ENCODE assay signal across 19 cellular contexts in genomic region chr21:25583370-25584133, GRCh38. TPM values are rescaled to one million over a fixed set of nuclear protein-coding genes. Genes with fewer than 3 reads are reported as not detected.
DNase-seq lines count a peak whose midpoint lies in the region; ATAC-seq, FAIRE-seq and TF ChIP-seq lines count a peak whose summit lies in the region.
"Had no signal": no experiment of that assay in that cellular context is flagged by ENCODE, and none has a peak within 500 bp of the region (broad histone marks: within the 10 kb centered on the region; RNA-seq: fewer than 3 reads in every experiment).

No MANE protein-coding gene starts in this region.

- H2AFZ ChIP-seq in neural cell (ENCODE audit: low read depth, low read length): no peak overlapping the region
- H2AFZ ChIP-seq: parathyroid adenoma had no signal

- TF ChIP-seq RAD21 in neural cell (conservative IDR thresholded peaks at IDR 0.05): no peak

- CTCF ChIA-PET in activated CD8-positive, alpha-beta T cell treated with anti-CD3 and anti-CD28 coated beads for 36 hours (lab: Charles Lee): interaction anchor here (1.1 kb wide), 1 partner anchor 163 kb away, joined by 3 read pairs; no protein-coding TSS in a partner anchor
- CTCF ChIA-PET in activated CD8-positive, alpha-beta T cell treated with anti-CD3 and anti-CD28 coated beads, Interleukin-2, amount 10 ng/mL, durations not matched to agents 7 days and 5 days (lab: Charles Lee): interaction anchor here (0.7 to 1.8 kb wide), 4 partner anchors 9 to 163 kb away, joined by 3 to 8 read pairs (median 5); no protein-coding TSS in a partner anchor

- no peaks in the 10 kb centered on the region for H4K20me1 ChIP-seq in neural cell (ENCODE audit: insufficient read depth)

- H3K9me3 Mint-ChIP-seq in activated CD8-positive, alpha-beta T cell treated with anti-CD3 and anti-CD28 coated beads for 36 hours: peaks cover 3% of the 10 kb centered on the region
- no peaks in the 10 kb centered on the region for H3K9me3 Mint-ChIP-seq in activated CD8-positive, alpha-beta T cell treated with anti-CD3 and anti-CD28 coated beads, Interleukin-2, amount 10 ng/mL, durations not matched to agents 7 days and 5 days (ENCODE audit: insufficient read depth)
- H3K9me3 Mint-ChIP-seq in activated T-helper 17 cell treated with anti-CD3 and anti-CD28 coated beads, Interleukin-2, amount 50 U/mL, for 72 hours: no peaks in the 10 kb centered on the region

- TF ChIP-seq EP300 in neural cell (conservative IDR thresholded peaks at IDR 0.05; ENCODE audit: poor library complexity, severe bottlenecking): peak; percentile 80

- TF ChIP-seq CTCF in activated CD8-positive, alpha-beta T cell treated with anti-CD3 and anti-CD28 coated beads for 36 hours (IDR thresholded peaks at IDR 0.05): no peak
- TF ChIP-seq CTCF in neural cell (IDR thresholded peaks at IDR 0.05; ENCODE audit: poor library complexity, severe bottlenecking): no peak

- TF ChIP-seq POLR2A in GM12892 (IDR thresholded peaks at IDR 0.05; ENCODE audit: low read depth, low read length): peak; percentile 64; the same call in 1 of the 2 replicates

- H3K27me3 Mint-ChIP-seq in activated CD8-positive, alpha-beta T cell treated with anti-CD3 and anti-CD28 coated beads for 36 hours: no peaks in the 10 kb centered on the region
- H3K27me3 Mint-ChIP-seq in activated CD8-positive, alpha-beta T cell treated with anti-CD3 and anti-CD28 coated beads, Interleukin-2, amount 10 ng/mL, durations not matched to agents 7 days and 5 days (ENCODE audit: low read depth): no peaks in the 10 kb centered on the region
- no peaks in the 10 kb centered on the region for H3K27me3 Mint-ChIP-seq in activated T-helper 17 cell treated with anti-CD3 and anti-CD28 coated beads, Interleukin-2, amount 50 U/mL, for 72 hours

- H3K36me3 Mint-ChIP-seq in activated CD8-positive, alpha-beta T cell treated with anti-CD3 and anti-CD28 coated beads for 36 hours (ENCODE audit: low read depth): peaks cover 59% of the 10 kb centered on the region
- H3K36me3 Mint-ChIP-seq in activated CD8-positive, alpha-beta T cell treated with anti-CD3 and anti-CD28 coated beads, Interleukin-2, amount 10 ng/mL, durations not matched to agents 7 days and 5 days (ENCODE audit: low read depth): peaks cover 43% of the 10 kb centered on the region
- peaks cover 83% of the 10 kb centered on the region for H3K36me3 Mint-ChIP-seq in activated T-helper 17 cell treated with anti-CD3 and anti-CD28 coated beads, Interleukin-2, amount 50 U/mL, for 72 hours (ENCODE audit: low read depth)

- DNase-seq in activated CD8-positive, alpha-beta T cell treated with anti-CD3 and anti-CD28 coated beads for 36 hours: peak; percentile 44
- DNase-seq in activated CD8-positive, alpha-beta T cell treated with anti-CD3 and anti-CD28 coated beads, Interleukin-2, amount 10 ng/mL, durations not matched to agents 7 days and 5 days: no peak
- DNase-seq in GM12892 (ENCODE audit: insufficient read length) (no peak), mucosa of gallbladder (ENCODE audit: low spot score) (no peak), H4 (ENCODE audit: low spot score) (no peak), NCI-H1694 (lab: John Stamatoyannopoulos, UW) (no peak)
- DNase-seq: erythroblast; left lung; MG63; NCI-H187; NCI-H526 treated with DMSO at 0.1 percent for 48 hours; OCI-M1; stimulated activated CD4-positive, alpha-beta T cell treated with anti-CD3 and anti-CD28 coated beads, Interleukin-4, amount 100 ng/mL, for 1 hour had no signal

- no peaks in the 10 kb centered on the region for H3K9me3 ChIP-seq in neural cell (ENCODE audit: low read length)
- H3K9me3 ChIP-seq: left lung, MG63, thoracic aorta had no signal

- H3K79me2 ChIP-seq in neural cell (replicated peaks; ENCODE audit: insufficient read depth, low read length): no peaks in the 10 kb centered on the region
- H3K79me2 ChIP-seq: parathyroid adenoma had no signal

- H3K9ac ChIP-seq in neural cell (ENCODE audit: low read length): no peak overlapping the region
- H3K9ac ChIP-seq: parathyroid adenoma had no signal

- peak; percentile 30 for FAIRE-seq in GM12892 (lab: Jason Lieb, UNC)
- FAIRE-seq: bronchial epithelial cell, TTC549 had no signal

- intact Hi-C loops in activated CD8-positive, alpha-beta T cell treated with anti-CD3 and anti-CD28 coated beads for 36 hours (cut with micrococcal nuclease): no loop called here

- no peaks in the 10 kb centered on the region for H3F3A ChIP-seq in neural cell (ENCODE audit: insufficient read depth, low read length, poor library complexity, severe bottlenecking)

- no peaks in the 10 kb centered on the region for H3K27me3 ChIP-seq in neural cell (ENCODE audit: insufficient read depth, low read depth, low read length)
- H3K27me3 ChIP-seq: left lung, MG63 had no signal

- H3K27ac Mint-ChIP-seq in activated CD8-positive, alpha-beta T cell treated with anti-CD3 and anti-CD28 coated beads for 36 hours: peak overlapping the region; percentile 43
- H3K27ac Mint-ChIP-seq in activated CD8-positive, alpha-beta T cell treated with anti-CD3 and anti-CD28 coated beads, Interleukin-2, amount 10 ng/mL, durations not matched to agents 7 days and 5 days: no peak overlapping the region
- peak overlapping the region; percentile 85 for H3K27ac Mint-ChIP-seq in activated T-helper 17 cell treated with anti-CD3 and anti-CD28 coated beads, Interleukin-2, amount 50 U/mL, for 72 hours

- no peaks in the 10 kb centered on the region for H3K36me3 ChIP-seq in neural cell (ENCODE audit: insufficient read depth, low read length)

- no peak overlapping the region for H3K4me3 Mint-ChIP-seq in activated CD8-positive, alpha-beta T cell treated with anti-CD3 and anti-CD28 coated beads for 36 hours
- no peak overlapping the region for H3K4me3 Mint-ChIP-seq in activated CD8-positive, alpha-beta T cell treated with anti-CD3 and anti-CD28 coated beads, Interleukin-2, amount 10 ng/mL, durations not matched to agents 7 days and 5 days
- no peak overlapping the region for H3K4me3 Mint-ChIP-seq in activated T-helper 17 cell treated with anti-CD3 and anti-CD28 coated beads, Interleukin-2, amount 50 U/mL, for 72 hours

- H3K4me2 ChIP-seq in neural cell (ENCODE audit: low read length): no peak overlapping the region

- peak overlapping the region; percentile 70 for H3K27ac ChIP-seq in neural cell (ENCODE audit: low read length)
- H3K27ac ChIP-seq: left lung, parathyroid adenoma, thoracic aorta had no signal

- POLR2A ChIA-PET in activated CD8-positive, alpha-beta T cell treated with anti-CD3 and anti-CD28 coated beads for 36 hours (lab: Charles Lee): interaction anchor here (0.8 to 1.9 kb wide), 10 partner anchors 9 to 151 kb away, joined by 3 to 12 read pairs (median 4); partner anchors contain the start of genes ATP5PF and GABPA
- POLR2A ChIA-PET in activated CD8-positive, alpha-beta T cell treated with anti-CD3 and anti-CD28 coated beads, Interleukin-2, amount 10 ng/mL, durations not matched to agents 7 days and 5 days (lab: Charles Lee): no interaction called here

- H3K9me2 ChIP-seq in neural cell (ENCODE audit: insufficient read depth, low read length): no peaks in the 10 kb centered on the region

- no peak overlapping the region for H3K4me3 ChIP-seq in neural cell (ENCODE audit: low read length)
- H3K4me3 ChIP-seq: left lung, MG63, thoracic aorta had no signal

- ATAC-seq in activated CD8-positive, alpha-beta T cell treated with anti-CD3 and anti-CD28 coated beads for 36 hours: peak; percentile 14
- no peak for ATAC-seq in activated CD8-positive, alpha-beta T cell treated with anti-CD3 and anti-CD28 coated beads, Interleukin-2, amount 10 ng/mL, durations not matched to agents 7 days and 5 days
- ATAC-seq in activated T-helper 17 cell treated with anti-CD3 and anti-CD28 coated beads, Interleukin-2, amount 50 U/mL, for 72 hours (replicated peaks): peak; percentile 11
- ATAC-seq: left lung had no signal

- peaks cover 34% of the 10 kb centered on the region for H3K4me1 Mint-ChIP-seq in activated CD8-positive, alpha-beta T cell treated with anti-CD3 and anti-CD28 coated beads for 36 hours (ENCODE audit: low read depth)
- H3K4me1 Mint-ChIP-seq in activated CD8-positive, alpha-beta T cell treated with anti-CD3 and anti-CD28 coated beads, Interleukin-2, amount 10 ng/mL, durations not matched to agents 7 days and 5 days (ENCODE audit: low read depth): peaks cover 13% of the 10 kb centered on the region
- H3K4me1 Mint-ChIP-seq in activated T-helper 17 cell treated with anti-CD3 and anti-CD28 coated beads, Interleukin-2, amount 50 U/mL, for 72 hours: peaks cover 26% of the 10 kb centered on the region

TF ChIP-seq in neural cell, 6 proteins besides CTCF, POLR2A, EP300 and RAD21:
- TF ChIP-seq TAF1 (IDR thresholded peaks at IDR 0.05; ENCODE audit: low read depth) (no peak), SMC3 (conservative IDR thresholded peaks at IDR 0.05; ENCODE audit: poor library complexity) (no peak), POLR2AphosphoS5 (IDR thresholded peaks at IDR 0.05) (peak; percentile 52), MXI1 (conservative IDR thresholded peaks at IDR 0.05; ENCODE audit: poor library complexity, severe bottlenecking) (no peak)

RNA-seq across cellular contexts. Expression of gene MRPL39, which starts 23.7 kb away (rescaled TPM):
- total RNA-seq in activated CD8-positive, alpha-beta T cell treated with anti-CD3 and anti-CD28 coated beads for 36 hours: 10 to 100 TPM; 67.1 to 71.0 TPM
- total RNA-seq in activated CD8-positive, alpha-beta T cell treated with anti-CD3 and anti-CD28 coated beads, Interleukin-2, amount 10 ng/mL, durations not matched to agents 7 days and 5 days: 10 to 100 TPM; 42.7 to 44.5 TPM
- 85.2 TPM for polyA plus RNA-seq in GM12892 (2012; ENCODE audit: missing spikeins)
- total RNA-seq in activated T-helper 17 cell treated with anti-CD3 and anti-CD28 coated beads, Interleukin-2, amount 50 U/mL, for 72 hours: 10 to 100 TPM; 43.5 to 55.7 TPM
- 28.5 and 43.2 TPM in 2 replicates for polyA plus RNA-seq in neural cell
- 41.4 and 45.8 TPM in 2 replicates for polyA minus RNA-seq in neural cell
- 17.4 TPM for total RNA-seq in mucosa of gallbladder
- total RNA-seq in H4 (2014; rRNA removed; shearing (Covaris generic)): 73.9 and 79.0 TPM in 2 replicates

RNA-seq across cellular contexts. Expression of gene JAM2, which starts 55.5 kb away (rescaled TPM):
- 1 to 10 TPM; 1.5 TPM for total RNA-seq in activated CD8-positive, alpha-beta T cell treated with anti-CD3 and anti-CD28 coated beads for 36 hours
- under 1 TPM in 1 of 2 experiments, not detected in 1; 0.05 TPM for total RNA-seq in activated CD8-positive, alpha-beta T cell treated with anti-CD3 and anti-CD28 coated beads, Interleukin-2, amount 10 ng/mL, durations not matched to agents 7 days and 5 days
- 10.1 TPM for polyA plus RNA-seq in GM12892 (2012; ENCODE audit: missing spikeins)
- 1 to 10 TPM in 1 of 2 donors, under 1 TPM in 1; 0.28 to 2.6 TPM for total RNA-seq in activated T-helper 17 cell treated with anti-CD3 and anti-CD28 coated beads, Interleukin-2, amount 50 U/mL, for 72 hours
- polyA plus RNA-seq in neural cell: 1.1 and 2.0 TPM in 2 replicates
- 2.4 and 3.2 TPM in 2 replicates for polyA minus RNA-seq in neural cell
- 27.4 TPM for total RNA-seq in mucosa of gallbladder
- 0.70 and 3.1 TPM in 2 replicates for total RNA-seq in H4 (2014; rRNA removed; shearing (Covaris generic))
